In genomic region chr19:1407662-1408299, GRCh38 we compare ENCODE assay signal across 8 cellular contexts. TPM values are rescaled to one million over a fixed set of nuclear protein-coding genes. Genes with fewer than 3 reads are reported as not detected.
DNase-seq lines count a peak whose midpoint lies in the region; ATAC-seq and TF ChIP-seq lines count a peak whose summit lies in the region.

No MANE protein-coding gene starts in this region.

- H3K27me3 ChIP-seq in esophagus (ENCODE audit: control insufficient read depth in 1 of 2, insufficient read depth in 2 of 2, low read length in 2 of 2): no peaks in the 10 kb centered on the region

- H3K9me3 ChIP-seq in esophagus (ENCODE audit: control insufficient read depth in 2 of 2, insufficient read depth in 1 of 2, low read depth in 1 of 2, low read length in 1 of 2): no peaks in the 10 kb centered on the region

- peaks cover 3% of the 10 kb centered on the region for H3K36me3 Mint-ChIP-seq in progenitor cell of endocrine pancreas (ENCODE audit: insufficient read depth)

- H3K4me3 Mint-ChIP-seq in progenitor cell of endocrine pancreas (ENCODE audit: low read depth): peak overlapping the region; percentile 58

- peak overlapping the region; percentile 95 to 97 for H3K27ac ChIP-seq in esophagus (ENCODE audit: low read depth in 2 of 2, low read length in 1 of 2)

- peaks cover 0 to 7% of the 10 kb centered on the region in 2 donors for H3K36me3 ChIP-seq in esophagus (ENCODE audit: control insufficient read depth in 2 of 2, insufficient read depth in 2 of 2, low read length in 1 of 2)

- peaks cover 29 to 36% of the 10 kb centered on the region in 2 donors for H3K4me1 ChIP-seq in esophagus (ENCODE audit: control insufficient read depth in 2 of 2, insufficient read depth in 2 of 2, low read length in 1 of 2)

- ATAC-seq in HG03095 (IDR thresholded peaks at IDR 0.05; ENCODE audit: unreplicated experiment) (peak; percentile 19), HG03571 (IDR thresholded peaks at IDR 0.05; ENCODE audit: unreplicated experiment) (no peak)

- DNase-seq in NCI-H1092 treated with DMSO at 0.1 percent for 48 hours (lab: John Stamatoyannopoulos, UW): peak; percentile 59
- no peak for DNase-seq in NCI-H1092 (lab: John Stamatoyannopoulos, UW)
- peak; percentile 42 to 43 for DNase-seq in activated CD4-positive, alpha-beta T cell treated with anti-CD3 and anti-CD28 coated beads for 4 hours
- DNase-seq in progenitor cell of endocrine pancreas (ENCODE audit: low spot score, unreplicated experiment): peak; percentile 34
- DNase-seq in NCI-H774 (lab: John Stamatoyannopoulos, UW): no peak

- no peaks in the 10 kb centered on the region for H3K9me3 Mint-ChIP-seq in progenitor cell of endocrine pancreas (ENCODE audit: low read depth)

- no peaks in the 10 kb centered on the region for H3K27me3 Mint-ChIP-seq in progenitor cell of endocrine pancreas

- no peak for TF ChIP-seq CTCF in progenitor cell of endocrine pancreas (IDR thresholded peaks at IDR 0.05; ENCODE audit: unreplicated experiment)

- H3K4me1 Mint-ChIP-seq in progenitor cell of endocrine pancreas (ENCODE audit: low read depth): peaks cover 24% of the 10 kb centered on the region

- H3K4me3 ChIP-seq in esophagus (ENCODE audit: low read depth in 1 of 2, low read length in 2 of 2): peak overlapping the region; percentile 87 to 97

- H3K27ac Mint-ChIP-seq in progenitor cell of endocrine pancreas: no peak overlapping the region

- WGBS in esophagus, 2 donors: 0 to 1% methylated on average over 43 to 87 of the region's 87 CpGs

RNA-seq across cellular contexts. Expression of gene DAZAP1, which starts 0.4 kb away (rescaled TPM):
- 10 to 100 TPM; 64.9 to 75.3 TPM for polyA plus RNA-seq in esophagus
- 131 and 136 TPM in 2 replicates for total RNA-seq in progenitor cell of endocrine pancreas

RNA-seq across cellular contexts. Expression of gene GAMT, which starts 6.4 kb away (rescaled TPM):
- polyA plus RNA-seq in esophagus: 10 to 100 TPM; 10.9 to 18.4 TPM
- total RNA-seq in progenitor cell of endocrine pancreas: 47.0 and 48.5 TPM in 2 replicates

RNA-seq across cellular contexts. Expression of gene NDUFS7, which starts 24.1 kb away (rescaled TPM):
- polyA plus RNA-seq in esophagus: 100 to 1,000 TPM; 106 to 160 TPM
- 56.8 and 62.4 TPM in 2 replicates for total RNA-seq in progenitor cell of endocrine pancreas

RNA-seq across cellular contexts. Expression of gene RPS15, which starts 30.4 kb away (rescaled TPM):
- polyA plus RNA-seq in esophagus: 1,000 to 10,000 TPM; 2,888 to 3,260 TPM
- 917 and 938 TPM in 2 replicates for total RNA-seq in progenitor cell of endocrine pancreas

RNA-seq across cellular contexts. Expression of gene APC2, which starts 42.1 kb away (rescaled TPM):
- under 1 TPM; 0.02 to 0.10 TPM for polyA plus RNA-seq in esophagus
- total RNA-seq in progenitor cell of endocrine pancreas: 5.2 and 5.8 TPM in 2 replicates

Comparison
In these comparisons a context has a peak if more than half of its experiments do, and no peak if none do; other contexts are left out.
1. DNase-seq: peak in NCI-H1092 treated with DMSO at 0.1 percent for 48 hours (single experiment), activated CD4-positive, alpha-beta T cell treated with anti-CD3 and anti-CD28 coated beads for 4 hours (2 of 2) and progenitor cell of endocrine pancreas (single experiment); none in NCI-H1092 (single experiment) and NCI-H774 (single experiment).